Comparison of ENCODE assay signal across 15 cellular contexts in genomic region chr14:97306133-97306784, GRCh38.
DNase-seq lines count a peak whose midpoint lies in the region; ATAC-seq and TF ChIP-seq lines count a peak whose summit lies in the region.
"Had no signal": no experiment of that assay in that cellular context is flagged by ENCODE, and none has a peak within 500 bp of the region (broad histone marks: within the 10 kb centered on the region; RNA-seq: fewer than 3 reads in every experiment).

No MANE protein-coding gene starts in this region.

- in situ Hi-C loops in astrocyte of the cerebellum (cut with HindIII; ENCODE audit: low sequenced_read_pairs) = no loop called here

- DNase-seq in astrocyte of the cerebellum (ENCODE audit: low read depth) (peak; percentile 5), epidermal melanocyte (ENCODE audit: insufficient read length, low spot score) (no peak), Kasumi-1 (lab: John Stamatoyannopoulos, UW) (no peak), NCI-H2029 (lab: John Stamatoyannopoulos, UW) (no peak)
- DNase-seq: CD8-positive, alpha-beta memory T cell; cerebellar nuclear complex; NCI-H1417 treated with DMSO at 0.1 percent for 48 hours; NCI-H524 treated with DMSO at 0.1 percent for 48 hours had no signal

- no peak for TF ChIP-seq CTCF in astrocyte of the cerebellum (IDR thresholded peaks at IDR 0.05; ENCODE audit: low read depth, low read length, missing control alignments)

- ATAC-seq in GM18519 (IDR thresholded peaks at IDR 0.05; ENCODE audit: low FRiP score, unreplicated experiment) (peak; percentile 48), GM19468 (IDR thresholded peaks at IDR 0.05; ENCODE audit: extremely low read depth, unreplicated experiment) (peak; percentile 16), HG03432 (IDR thresholded peaks at IDR 0.05; ENCODE audit: unreplicated experiment) (peak; percentile 71), GM19463 (IDR thresholded peaks at IDR 0.05; ENCODE audit: unreplicated experiment) (no peak)
- ATAC-seq: HepG2, Right ventricle myocardium inferior had no signal

- H3K4me3 ChIP-seq in astrocyte of the cerebellum (ENCODE audit: low read depth, low read length) = no peak overlapping the region
- H3K4me3 ChIP-seq: tibial nerve had no signal
